8 cellular contexts compared by ENCODE assay signal in the genomic region with DNA sequence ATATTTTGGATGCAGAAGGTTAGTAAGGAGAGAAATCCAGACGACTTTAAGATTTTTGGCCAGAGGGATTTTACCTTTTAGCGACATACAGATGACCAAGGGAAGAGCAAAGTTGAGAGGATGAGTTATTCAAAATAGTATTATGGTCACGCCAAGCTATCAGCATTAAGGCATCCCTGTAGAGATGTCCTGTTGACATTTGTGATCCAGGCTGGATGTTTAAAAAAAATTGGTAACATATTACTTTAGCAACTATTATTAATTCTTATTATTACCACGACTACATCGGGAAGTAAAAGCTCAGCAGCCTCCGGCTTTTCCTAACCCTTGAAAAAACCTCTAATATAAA. TPM values are rescaled to one million over a fixed set of nuclear protein-coding genes. Genes with fewer than 3 reads are reported as not detected.
DNase-seq lines count a peak whose midpoint lies in the region; ATAC-seq and FAIRE-seq lines count a peak whose summit lies in the region.

No MANE protein-coding gene starts in this region.

- H3K4me3 ChIP-seq in BLaER1 treated with 17β-estradiol and CSF1 and Interleukin-3, amounts not matched to agents 10 nM and 100 nM = peak overlapping the region; percentile 81 to 97 (median 90)
- peak overlapping the region; percentile 96 for H3K4me3 ChIP-seq in neuron (ENCODE audit: low read length)

- peaks cover 7 to 27% (median 21%) of the 10 kb centered on the region in 11 experiments; a peak in 18 of 22 replicates for H3K36me3 ChIP-seq in BLaER1 treated with 17β-estradiol and CSF1 and Interleukin-3, amounts not matched to agents 10 nM and 100 nM
- no peaks in the 10 kb centered on the region for H3K36me3 ChIP-seq in neuron (ENCODE audit: insufficient read depth, low read length)

- no peaks in the 10 kb centered on the region for H3K27me3 Mint-ChIP-seq in central memory CD8-positive, alpha-beta T cell

- peak overlapping the region; percentile 90 to 97 (median 95); a peak in 21 of 22 replicates for H3K9ac ChIP-seq in BLaER1 treated with 17β-estradiol and CSF1 and Interleukin-3, amounts not matched to agents 10 nM and 100 nM

- no peak for DNase-seq in central memory CD8-positive, alpha-beta T cell (ENCODE audit: low spot score in 2 of 2)
- no peak for DNase-seq in frontal cortex (ENCODE audit: low spot score in 2 of 2)
- no peak for DNase-seq in NCI-H2029 treated with DMSO at 0.1 percent for 48 hours (lab: John Stamatoyannopoulos, UW)
- DNase-seq in activated CD4-positive, CD25-positive, alpha-beta regulatory T cell treated with anti-CD3 and anti-CD28 coated beads, Interleukin-2, amount 50 U/mL, for 72 hours = no peak

- FAIRE-seq in frontal cortex (lab: Jason Lieb, UNC) = no peak

- ATAC-seq in GM19467 (IDR thresholded peaks at IDR 0.05; ENCODE audit: unreplicated experiment) (peak; percentile 14), HG03558 (IDR thresholded peaks at IDR 0.05; ENCODE audit: extremely low read depth, unreplicated experiment) (peak; percentile 8)
- no peak for ATAC-seq in central memory CD8-positive, alpha-beta T cell (replicated peaks; ENCODE audit: extremely low read depth, poor library complexity, severe bottlenecking)

- H3K27ac Mint-ChIP-seq in central memory CD8-positive, alpha-beta T cell (ENCODE audit: low read depth) = peak overlapping the region; percentile 97

- peak overlapping the region; percentile 71 for H2AFZ ChIP-seq in neuron (ENCODE audit: low read depth, low read length)

- peaks cover 12 to 24% (median 16%) of the 10 kb centered on the region in 10 experiments; a peak in 18 of 20 replicates for H3K4me1 ChIP-seq in BLaER1 treated with 17β-estradiol and CSF1 and Interleukin-3, amounts not matched to agents 10 nM and 100 nM
- H3K4me1 ChIP-seq in neuron (ENCODE audit: insufficient read depth, low read length) = peaks cover 13% of the 10 kb centered on the region

- peaks cover 10% of the 10 kb centered on the region for H3K36me3 Mint-ChIP-seq in central memory CD8-positive, alpha-beta T cell (ENCODE audit: insufficient read depth)

- no peaks in the 10 kb centered on the region for H3K9me3 Mint-ChIP-seq in central memory CD8-positive, alpha-beta T cell

- no peaks in the 10 kb centered on the region for H3K27me3 ChIP-seq in BLaER1 treated with 17β-estradiol and CSF1 and Interleukin-3, amounts not matched to agents 10 nM and 100 nM
- no peaks in the 10 kb centered on the region for H3K27me3 ChIP-seq in neuron (ENCODE audit: insufficient read depth, low read length)

- peak overlapping the region; percentile 88 to 96 (median 92); a peak in 19 of 22 replicates for H3K27ac ChIP-seq in BLaER1 treated with 17β-estradiol and CSF1 and Interleukin-3, amounts not matched to agents 10 nM and 100 nM

- no peaks in the 10 kb centered on the region for H3K9me3 ChIP-seq in BLaER1 treated with 17β-estradiol and CSF1 and Interleukin-3, amounts not matched to agents 10 nM and 100 nM (replicated peaks in 1 of 11)
- no peaks in the 10 kb centered on the region for H3K9me3 ChIP-seq in neuron (ENCODE audit: low read length)

- peak overlapping the region; percentile 97 for H3K4me3 Mint-ChIP-seq in central memory CD8-positive, alpha-beta T cell

- peaks cover 38% of the 10 kb centered on the region for H3K4me1 Mint-ChIP-seq in central memory CD8-positive, alpha-beta T cell

- peaks cover 0 to 33% (median 13%) of the 10 kb centered on the region in 11 experiments; a peak in 11 of 22 replicates for H4K20me1 ChIP-seq in BLaER1 treated with 17β-estradiol and CSF1 and Interleukin-3, amounts not matched to agents 10 nM and 100 nM

- H3K4me2 ChIP-seq in BLaER1 treated with 17β-estradiol and CSF1 and Interleukin-3, amounts not matched to agents 10 nM and 100 nM = peak overlapping the region; percentile 72 to 90 (median 81)

RNA-seq across cellular contexts. Expression of gene OSTC, which starts 0.6 kb away (rescaled TPM):
- total RNA-seq in frontal cortex = 45.7 TPM

RNA-seq across cellular contexts. Expression of gene RPL34, which starts 29.5 kb away (rescaled TPM):
- 1,578 TPM for total RNA-seq in frontal cortex
